14 cellular contexts compared by ENCODE assay signal in the genomic region with DNA sequence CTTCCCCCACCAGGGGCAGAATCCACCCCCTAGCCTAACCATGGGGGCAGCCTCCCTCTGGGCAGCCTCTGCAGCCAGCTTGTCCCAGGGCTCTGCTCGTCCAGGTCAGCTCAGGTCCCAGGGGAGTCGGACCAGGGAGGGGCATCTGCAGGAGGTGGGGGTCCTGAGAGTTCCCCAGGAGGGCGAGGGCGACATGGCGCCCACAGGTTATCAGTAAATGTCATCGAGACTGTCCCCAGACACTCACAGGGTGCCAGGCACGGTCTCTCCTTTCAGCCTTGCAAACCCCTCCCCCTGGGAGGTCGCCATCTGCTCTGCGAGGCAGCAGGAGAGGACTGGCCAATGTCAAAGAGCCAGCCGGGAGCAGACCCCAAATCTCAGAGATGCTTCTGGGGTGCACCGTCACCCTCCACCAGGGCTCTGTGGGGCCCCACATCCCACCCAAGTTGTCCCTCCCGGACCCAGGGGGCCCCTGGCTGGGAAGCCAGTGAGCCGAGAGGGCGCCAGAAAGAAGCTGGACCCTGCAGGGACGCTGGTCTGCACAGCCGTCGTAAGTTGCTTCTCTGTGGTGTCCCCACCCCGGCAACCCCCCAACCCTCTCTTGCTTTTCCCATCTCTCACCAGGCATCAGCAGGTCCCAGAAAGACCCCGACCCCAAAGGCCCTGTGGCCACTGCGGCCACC.
"Had no signal": no experiment of that assay in that cellular context is flagged by ENCODE, and none has a peak within 500 bp of the region (broad histone marks: within the 10 kb centered on the region; RNA-seq: fewer than 3 reads in every experiment).

No MANE protein-coding gene starts in this region.

- H3K4me2 ChIP-seq: smooth muscle cell had no signal

- H3K4me3 ChIP-seq: esophagus squamous epithelium, gastroesophageal sphincter, left lung, lower lobe of right lung, pancreas, smooth muscle cell had no signal

- DNase-seq: esophagus squamous epithelium; foreskin fibroblast; immature natural killer cell; lower lobe of right lung; natural killer cell; nucleus accumbens; right cardiac atrium; stimulated activated CD4-positive, alpha-beta T cell treated with anti-CD3 and anti-CD28 coated beads, Interleukin-2, amount 100 ng/mL, for 48 hours; stimulated activated naive CD4-positive, alpha-beta T cell treated with Interleukin-2 at 50 U/mL for 16 hours; trophoblast cell had no signal

- H3K27ac ChIP-seq: esophagus squamous epithelium, gastroesophageal sphincter, left lung, lower lobe of right lung, pancreas had no signal

- ATAC-seq: gastroesophageal sphincter, left lung, lower lobe of right lung, natural killer cell, pancreas, right cardiac atrium had no signal

- H3K27me3 ChIP-seq: pancreas had no signal

- H3K4me1 ChIP-seq: lower lobe of right lung, pancreas had no signal

- H3K9me3 ChIP-seq: esophagus squamous epithelium, gastroesophageal sphincter, left lung, lower lobe of right lung, pancreas had no signal

- H3K36me3 ChIP-seq: esophagus squamous epithelium, gastroesophageal sphincter, left lung, lower lobe of right lung, pancreas had no signal
